Comparison of ENCODE assay signal across 12 cellular contexts in the genomic region with DNA sequence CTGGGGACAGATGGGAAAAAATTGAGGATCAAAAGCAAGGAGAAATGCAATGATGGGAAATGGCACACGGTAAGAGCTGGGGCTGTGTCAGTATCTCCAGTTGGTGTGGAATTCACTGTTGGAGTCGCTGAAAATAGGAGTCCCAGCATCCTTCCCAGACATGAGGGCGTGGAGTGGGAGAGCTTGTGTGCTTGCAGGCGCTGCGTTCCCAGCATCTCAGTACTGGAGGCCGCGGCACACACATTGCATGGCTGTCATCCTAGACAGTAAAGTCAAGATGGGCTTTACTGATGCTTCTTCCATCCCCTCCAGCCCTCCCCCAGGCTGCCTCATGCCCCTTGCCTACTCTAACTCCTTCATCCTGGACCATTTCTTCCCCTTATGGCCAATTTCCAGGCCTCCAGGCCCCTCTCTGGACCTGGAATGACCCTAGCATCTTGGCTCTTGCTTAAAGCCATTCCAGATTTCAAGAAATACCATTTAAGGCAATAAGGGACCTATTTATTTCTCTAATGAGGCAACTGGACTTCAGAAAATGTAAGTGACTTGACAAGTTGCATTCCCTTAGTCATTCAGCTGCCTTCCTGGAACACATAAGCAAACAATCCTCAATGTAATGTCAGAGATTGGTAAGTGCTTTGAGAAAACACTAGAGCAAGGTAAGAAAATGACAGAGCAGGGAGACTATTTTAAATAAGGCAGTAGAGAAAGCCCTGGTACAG.
DNase-seq lines count a peak whose midpoint lies in the region; ATAC-seq and TF ChIP-seq lines count a peak whose summit lies in the region.
"Had no signal": no experiment of that assay in that cellular context is flagged by ENCODE, and none has a peak within 500 bp of the region (broad histone marks: within the 10 kb centered on the region; RNA-seq: fewer than 3 reads in every experiment).

No MANE protein-coding gene starts in this region.

- H3K27ac ChIP-seq in CD4-positive, CD25-positive, alpha-beta regulatory T cell (ENCODE audit: insufficient read depth, low read length, poor library complexity, severe bottlenecking), result no peak overlapping the region
- H3K27ac ChIP-seq in PC-9 (peak overlapping the region; percentile 50), Karpas-422 (ENCODE audit: low read length) (no peak overlapping the region)

- POLR2A ChIA-PET in PC-9 (lab: Charles Lee; ENCODE audit: unreplicated experiment), result no interaction called here

- H3K27me3 ChIP-seq in CD4-positive, CD25-positive, alpha-beta regulatory T cell (ENCODE audit: control insufficient read depth, insufficient read depth, low read length), result no peaks in the 10 kb centered on the region
- H3K27me3 ChIP-seq in PC-9 (ENCODE audit: insufficient read depth, low read depth) (no peaks in the 10 kb centered on the region), H7 (ENCODE audit: control insufficient read depth, insufficient read depth, low read length) (no peaks in the 10 kb centered on the region), Karpas-422 (ENCODE audit: low read length) (no peaks in the 10 kb centered on the region)

- ATAC-seq in CD4-positive, CD25-positive, alpha-beta regulatory T cell (ENCODE audit: low read depth in 2 of 2), result no peak
- ATAC-seq: right cardiac atrium had no signal

- H3K9me2 ChIP-seq in PC-9 (ENCODE audit: insufficient read depth), result no peaks in the 10 kb centered on the region
- no peaks in the 10 kb centered on the region for H3K9me2 ChIP-seq in Karpas-422 (replicated peaks; ENCODE audit: insufficient read depth, low read length)

- TF ChIP-seq CTCF in PC-9 (conservative IDR thresholded peaks at IDR 0.05) (no peak), fibroblast of mammary gland (conservative IDR thresholded peaks at IDR 0.05; ENCODE audit: control insufficient read depth, insufficient read depth, low read depth, low read length) (no peak)

- intact Hi-C loops in PC-9 (cut with micrococcal nuclease; ENCODE audit: unreplicated experiment) (no loop called here), posterior cingulate gyrus (cut with DNase I) (no loop called here)

- H3F3A ChIP-seq in PC-9 (ENCODE audit: insufficient read depth, low read depth), result no peaks in the 10 kb centered on the region

- no peak overlapping the region for H3K4me2 ChIP-seq in PC-9
- H3K4me2 ChIP-seq in Karpas-422 (ENCODE audit: low read depth, low read length, poor library complexity, severe bottlenecking), result no peak overlapping the region

- H3K4me3 ChIP-seq in CD4-positive, CD25-positive, alpha-beta regulatory T cell (ENCODE audit: low read depth, low read length), result no peak overlapping the region
- H3K4me3 ChIP-seq in PC-9 (no peak overlapping the region), fibroblast of mammary gland (ENCODE audit: control insufficient read depth, low read depth, low read length) (no peak overlapping the region), H7 (ENCODE audit: insufficient read depth, low read depth, low read length) (no peak overlapping the region), Karpas-422 (ENCODE audit: low read length) (no peak overlapping the region)

- H3K9me3 ChIP-seq in CD4-positive, CD25-positive, alpha-beta regulatory T cell (ENCODE audit: control insufficient read depth in 2 of 2, low read length in 2 of 2), result no peaks in the 10 kb centered on the region
- H3K9me3 ChIP-seq in PC-9 (ENCODE audit: insufficient read depth, low read depth) (no peaks in the 10 kb centered on the region), Karpas-422 (ENCODE audit: low read length) (no peaks in the 10 kb centered on the region)

- no peak for DNase-seq in CD4-positive, CD25-positive, alpha-beta regulatory T cell
- DNase-seq in PC-9, result peak in 1 of 2 experiments; percentile 76
- peak; percentile 34 for DNase-seq in fibroblast of mammary gland (ENCODE audit: low read depth)
- peak in 8 of 10 donors; percentile 40 to 93 (median 63) for DNase-seq in posterior cingulate gyrus
- DNase-seq in H7, result no peak
- no peak for DNase-seq in Karpas-422
- DNase-seq in activated CD8-positive, alpha-beta memory T cell treated with anti-CD3 and anti-CD28 coated beads, Interleukin-2, amount 50 U/mL, for 4 hours, result no peak
- DNase-seq in iPS-NIHi11 (ENCODE audit: low spot score), result no peak
- DNase-seq: activated CD4-positive, alpha-beta T cell treated with anti-CD3 and anti-CD28 coated beads for 4 hours; activated T-cell treated with anti-CD3 and anti-CD28 coated beads, Interleukin-2, amount 50 U/mL, for 72 hours; right cardiac atrium had no signal

- peaks cover 14% of the 10 kb centered on the region for H3K4me1 ChIP-seq in CD4-positive, CD25-positive, alpha-beta regulatory T cell (ENCODE audit: control insufficient read depth, insufficient read depth, low read length, poor library complexity, severe bottlenecking)
- H3K4me1 ChIP-seq in PC-9 (replicated peaks; ENCODE audit: insufficient read depth), result no peaks in the 10 kb centered on the region
- no peaks in the 10 kb centered on the region for H3K4me1 ChIP-seq in Karpas-422 (ENCODE audit: low read length)

- H3K36me3 ChIP-seq in CD4-positive, CD25-positive, alpha-beta regulatory T cell (ENCODE audit: control insufficient read depth, insufficient read depth, low read length), result no peaks in the 10 kb centered on the region
- no peaks in the 10 kb centered on the region for H3K36me3 ChIP-seq in PC-9 (ENCODE audit: low read depth)
- H3K36me3 ChIP-seq in H7 (replicated peaks; ENCODE audit: control insufficient read depth, insufficient read depth, low read length), result no peaks in the 10 kb centered on the region
- no peaks in the 10 kb centered on the region for H3K36me3 ChIP-seq in Karpas-422 (ENCODE audit: insufficient read depth, low read length)

- no peak overlapping the region for H3K4me3 Mint-ChIP-seq in CD4-positive, CD25-positive, alpha-beta regulatory T cell
- H3K4me3 Mint-ChIP-seq: brain had no signal

- H3K27me3 Mint-ChIP-seq in CD4-positive, CD25-positive, alpha-beta regulatory T cell, result peaks cover 4% of the 10 kb centered on the region

- no peaks in the 10 kb centered on the region for H3K79me2 ChIP-seq in PC-9 (ENCODE audit: low read depth)
- H3K79me2 ChIP-seq in Karpas-422 (ENCODE audit: low read length), result no peaks in the 10 kb centered on the region

- no peaks in the 10 kb centered on the region for H4K20me1 ChIP-seq in PC-9 (ENCODE audit: insufficient read depth)
- H4K20me1 ChIP-seq in Karpas-422 (ENCODE audit: insufficient read depth, low read depth, low read length), result no peaks in the 10 kb centered on the region

- no TSS peak for BruUV-seq in PC-9 (replicated peaks; lab: Mats Ljungman, UMichigan)

- no peaks in the 10 kb centered on the region for H3K36me3 Mint-ChIP-seq in CD4-positive, CD25-positive, alpha-beta regulatory T cell
- H3K36me3 Mint-ChIP-seq: brain had no signal

- peak overlapping the region in 2 of 3 donors; percentile 1 to 66 for H3K27ac Mint-ChIP-seq in CD4-positive, CD25-positive, alpha-beta regulatory T cell
- H3K27ac Mint-ChIP-seq: activated T-cell treated with anti-CD3 and anti-CD28 coated beads, Interleukin-2, amount 50 U/mL, for 72 hours had no signal

- H3K9me3 Mint-ChIP-seq in CD4-positive, CD25-positive, alpha-beta regulatory T cell, result no peaks in the 10 kb centered on the region
- H3K9me3 Mint-ChIP-seq: activated T-cell treated with anti-CD3 and anti-CD28 coated beads, Interleukin-2, amount 50 U/mL, for 72 hours; brain had no signal

- H3K4me1 Mint-ChIP-seq in CD4-positive, CD25-positive, alpha-beta regulatory T cell, result peaks cover 0 to 34% (median 19%) of the 10 kb centered on the region in 4 donors

- no peak overlapping the region for H2AFZ ChIP-seq in PC-9
- H2AFZ ChIP-seq in Karpas-422 (ENCODE audit: low read length), result no peak overlapping the region

- no peak overlapping the region for H3K9ac ChIP-seq in Karpas-422 (ENCODE audit: low read length)

- CTCF ChIA-PET in PC-9 (lab: Charles Lee), result no interaction called here

Comparison
In these comparisons a context has a peak if more than half of its experiments do, and no peak if none do; other contexts are left out.
1. DNase-seq: peak in fibroblast of mammary gland (single experiment) and posterior cingulate gyrus (8 of 10); none in CD4-positive, CD25-positive, alpha-beta regulatory T cell (0 of 3), H7 (single experiment), Karpas-422 (single experiment), activated CD8-positive, alpha-beta memory T cell treated with anti-CD3 and anti-CD28 coated beads, Interleukin-2, amount 50 U/mL, for 4 hours (single experiment) and iPS-NIHi11 (single experiment).